Comparison of ENCODE assay signal across 1 cellular context in genomic region chr12:25712169-25712568, GRCh38.
TF ChIP-seq lines count a peak whose summit lies in the region.

No MANE protein-coding gene starts in this region.

TF ChIP-seq in IMR-90, 13 proteins besides CTCF, POLR2A, EP300 and RAD21:
- TF ChIP-seq MAFK (IDR thresholded peaks at IDR 0.05; ENCODE audit: low read depth, low read length) (no peak), SMC3 (IDR thresholded peaks at IDR 0.05; ENCODE audit: low read depth, low read length) (no peak), RCOR1 (IDR thresholded peaks at IDR 0.05; ENCODE audit: insufficient replicate concordance, low read length) (no peak), FOS (IDR thresholded peaks at IDR 0.05; ENCODE audit: low read depth, low read length) (no peak), NFE2L2 (IDR thresholded peaks at IDR 0.05; ENCODE audit: low read depth, low read length) (no peak), RFX5 (IDR thresholded peaks at IDR 0.05; ENCODE audit: low read depth, low read length) (no peak), CEBPB (IDR thresholded peaks at IDR 0.05; ENCODE audit: low read depth, low read length) (no peak), MAZ (IDR thresholded peaks at IDR 0.05; ENCODE audit: borderline replicate concordance, low read depth, low read length) (no peak), MXI1 (IDR thresholded peaks at IDR 0.05; ENCODE audit: borderline replicate concordance, low read depth, low read length) (no peak), BHLHE40 (IDR thresholded peaks at IDR 0.05; ENCODE audit: low read depth, low read length) (no peak), CHD1 (IDR thresholded peaks at IDR 0.05; ENCODE audit: low read depth, low read length) (no peak)
- TF ChIP-seq, protein P1, sequence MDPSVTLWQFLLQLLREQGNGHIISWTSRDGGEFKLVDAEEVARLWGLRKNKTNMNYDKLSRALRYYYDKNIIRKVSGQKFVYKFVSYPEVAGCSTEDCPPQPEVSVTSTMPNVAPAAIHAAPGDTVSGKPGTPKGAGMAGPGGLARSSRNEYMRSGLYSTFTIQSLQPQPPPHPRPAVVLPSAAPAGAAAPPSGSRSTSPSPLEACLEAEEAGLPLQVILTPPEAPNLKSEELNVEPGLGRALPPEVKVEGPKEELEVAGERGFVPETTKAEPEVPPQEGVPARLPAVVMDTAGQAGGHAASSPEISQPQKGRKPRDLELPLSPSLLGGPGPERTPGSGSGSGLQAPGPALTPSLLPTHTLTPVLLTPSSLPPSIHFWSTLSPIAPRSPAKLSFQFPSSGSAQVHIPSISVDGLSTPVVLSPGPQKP (IDR thresholded peaks at IDR 0.05; ENCODE audit: borderline replicate concordance, low read depth, low read length): no peak
- TF ChIP-seq, protein P2, sequence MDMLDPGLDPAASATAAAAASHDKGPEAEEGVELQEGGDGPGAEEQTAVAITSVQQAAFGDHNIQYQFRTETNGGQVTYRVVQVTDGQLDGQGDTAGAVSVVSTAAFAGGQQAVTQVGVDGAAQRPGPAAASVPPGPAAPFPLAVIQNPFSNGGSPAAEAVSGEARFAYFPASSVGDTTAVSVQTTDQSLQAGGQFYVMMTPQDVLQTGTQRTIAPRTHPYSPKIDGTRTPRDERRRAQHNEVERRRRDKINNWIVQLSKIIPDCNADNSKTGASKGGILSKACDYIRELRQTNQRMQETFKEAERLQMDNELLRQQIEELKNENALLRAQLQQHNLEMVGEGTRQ (IDR thresholded peaks at IDR 0.05; ENCODE audit: low read depth, low read length): no peak
